Comparison of ENCODE assay signal across 8 cellular contexts in the genomic region with DNA sequence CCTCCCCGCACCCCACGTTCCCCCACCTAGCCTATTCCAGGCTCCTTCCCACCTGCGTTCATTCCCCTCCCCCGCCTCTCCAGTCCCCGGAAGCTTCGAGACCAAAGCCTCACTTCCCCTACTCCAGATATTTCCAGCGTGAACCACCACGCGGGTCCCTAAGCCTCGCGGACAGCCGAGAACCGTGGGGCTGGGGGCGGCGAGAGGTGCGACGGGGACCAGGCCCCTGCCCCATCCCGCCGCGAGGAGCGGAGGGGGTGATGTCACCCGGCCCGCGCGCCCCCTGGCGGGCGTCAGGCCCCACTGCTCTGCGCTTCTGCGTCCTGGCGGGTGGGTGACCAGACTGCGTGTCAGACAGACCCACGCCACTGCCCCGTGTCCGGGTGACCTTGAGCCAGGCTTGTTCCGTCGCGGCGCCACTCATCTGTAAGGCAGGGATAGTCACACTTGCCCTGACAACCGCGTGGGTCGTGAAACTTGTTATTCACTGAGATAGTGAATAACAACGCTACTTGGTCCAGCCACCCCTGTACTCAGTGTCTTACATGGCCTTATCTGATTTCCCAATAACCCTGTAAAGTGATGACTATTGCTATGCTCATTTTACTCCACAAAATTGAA. TPM values are rescaled to one million over a fixed set of nuclear protein-coding genes. Genes with fewer than 3 reads are reported as not detected.
DNase-seq lines count a peak whose midpoint lies in the region; ATAC-seq and TF ChIP-seq lines count a peak whose summit lies in the region.

No MANE protein-coding gene starts in this region.

- peak; percentile 83 for TF ChIP-seq CTCF in kidney epithelial cell (IDR thresholded peaks at IDR 0.05; ENCODE audit: insufficient read depth, low read length, poor library complexity, severe bottlenecking)

- peak overlapping the region; percentile 90 for H3K4me3 Mint-ChIP-seq in central memory CD8-positive, alpha-beta T cell

- peak overlapping the region; percentile 88 for H3K27ac Mint-ChIP-seq in central memory CD8-positive, alpha-beta T cell (ENCODE audit: low read depth)

- H3K36me3 Mint-ChIP-seq in central memory CD8-positive, alpha-beta T cell (ENCODE audit: insufficient read depth): peaks cover 8% of the 10 kb centered on the region

- peak; percentile 89 for ATAC-seq in HG02642 (IDR thresholded peaks at IDR 0.05; ENCODE audit: poor library complexity, unreplicated experiment)
- peak; percentile 91 for ATAC-seq in central memory CD8-positive, alpha-beta T cell (replicated peaks; ENCODE audit: extremely low read depth, poor library complexity, severe bottlenecking)

- H3K36me3 ChIP-seq in kidney epithelial cell (ENCODE audit: control insufficient read depth, insufficient read depth, low read length): peaks cover 1% of the 10 kb centered on the region

- H3K4me1 Mint-ChIP-seq in central memory CD8-positive, alpha-beta T cell: peaks cover 21% of the 10 kb centered on the region

- peak; percentile 46 for DNase-seq in DMS79 treated with DMSO at 0.1 percent for 48 hours (lab: John Stamatoyannopoulos, UW)
- DNase-seq in DMS79 (lab: John Stamatoyannopoulos, UW): no peak
- peak; percentile 23 for DNase-seq in NCI-H1694 treated with DMSO at 0.1 percent for 48 hours (lab: John Stamatoyannopoulos, UW)
- DNase-seq in activated CD4-positive, CD25-positive, alpha-beta regulatory T cell treated with anti-CD3 and anti-CD28 coated beads, Interleukin-2, amount 50 U/mL, for 16 hours (ENCODE audit: low read depth, low spot score): peak; percentile 67
- peak; percentile 67 to 71 for DNase-seq in central memory CD8-positive, alpha-beta T cell (ENCODE audit: low spot score in 2 of 2)
- DNase-seq in kidney epithelial cell (ENCODE audit: low read depth): no peak
- peak; percentile 84 for DNase-seq in stimulated activated CD4-positive, alpha-beta T cell treated with anti-CD3 and anti-CD28 coated beads, Interleukin-15, amount 100 ng/mL, for 24 hours

- H3K27me3 Mint-ChIP-seq in central memory CD8-positive, alpha-beta T cell: no peaks in the 10 kb centered on the region

- no peaks in the 10 kb centered on the region for H3K9me3 Mint-ChIP-seq in central memory CD8-positive, alpha-beta T cell

- H3K27me3 ChIP-seq in kidney epithelial cell (ENCODE audit: control insufficient read depth, insufficient read depth, low read length): no peaks in the 10 kb centered on the region

- H3K4me3 ChIP-seq in kidney epithelial cell (ENCODE audit: low read depth, low read length): peak overlapping the region; percentile 50

RNA-seq across cellular contexts. Expression of gene HSP90AB1, which starts 9.0 kb away (rescaled TPM):
- total RNA-seq in kidney epithelial cell: 1,065 and 1,294 TPM in 2 replicates

RNA-seq across cellular contexts. Expression of gene SLC29A1, which starts 14.5 kb away (rescaled TPM):
- 36.1 and 43.9 TPM in 2 replicates for total RNA-seq in kidney epithelial cell

RNA-seq across cellular contexts. Expression of gene SLC35B2, which starts 19.4 kb away (rescaled TPM):
- 67.3 and 78.2 TPM in 2 replicates for total RNA-seq in kidney epithelial cell

RNA-seq across cellular contexts. Expression of gene MYMX, which starts 21.2 kb away (rescaled TPM):
- total RNA-seq in kidney epithelial cell: not detected in 2 replicates

RNA-seq across cellular contexts. Expression of gene NFKBIE, which starts 27.4 kb away (rescaled TPM):
- 46.3 and 61.5 TPM in 2 replicates for total RNA-seq in kidney epithelial cell

Comparison
In these comparisons a context has a peak if more than half of its experiments do, and no peak if none do; other contexts are left out.
1. DNase-seq: peak in DMS79 treated with DMSO at 0.1 percent for 48 hours (single experiment), NCI-H1694 treated with DMSO at 0.1 percent for 48 hours (single experiment), activated CD4-positive, CD25-positive, alpha-beta regulatory T cell treated with anti-CD3 and anti-CD28 coated beads, Interleukin-2, amount 50 U/mL, for 16 hours (single experiment), central memory CD8-positive, alpha-beta T cell (2 of 2) and stimulated activated CD4-positive, alpha-beta T cell treated with anti-CD3 and anti-CD28 coated beads, Interleukin-15, amount 100 ng/mL, for 24 hours (single experiment); none in DMS79 (single experiment) and kidney epithelial cell (single experiment).